ENCODE assay signal across 24 cellular contexts in the genomic region with DNA sequence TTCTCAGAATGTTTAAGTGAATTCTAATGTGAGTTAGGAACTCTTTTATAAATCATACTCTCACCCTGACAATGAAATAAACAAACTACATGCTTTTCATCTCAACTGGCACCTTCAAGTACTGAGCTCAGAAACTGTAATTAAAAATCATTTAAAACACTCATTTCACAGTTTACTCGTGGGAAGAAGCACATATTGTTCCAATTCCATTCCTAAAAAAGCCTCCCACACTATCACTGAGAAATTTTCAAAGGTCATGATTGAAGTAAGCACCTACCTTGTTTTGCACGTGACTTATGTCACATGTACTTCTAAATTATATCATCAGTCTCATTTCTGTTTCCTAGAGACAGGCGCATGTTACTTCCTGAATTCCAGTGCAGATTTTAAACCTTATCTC.
"Had no signal": no experiment of that assay in that cellular context is flagged by ENCODE, and none has a peak within 500 bp of the region (broad histone marks: within the 10 kb centered on the region; RNA-seq: fewer than 3 reads in every experiment).

No MANE protein-coding gene starts in this region.

- H3K27ac Mint-ChIP-seq: activated B cell treated with CpG ODN at 0.5 μM for 24 hours; activated CD4-positive, alpha-beta T cell treated with anti-CD3 and anti-CD28 coated beads for 36 hours; activated naive CD8-positive, alpha-beta T cell; activated T-cell treated with anti-CD3 and anti-CD28 coated beads, Interleukin-2, amount 50 U/mL, for 72 hours; nephron; progenitor cell of endocrine pancreas had no signal

- H3K4me1 Mint-ChIP-seq: activated B cell treated with CpG ODN at 0.5 μM for 24 hours; activated CD4-positive, alpha-beta T cell treated with anti-CD3 and anti-CD28 coated beads for 36 hours had no signal

- H3K27me3 ChIP-seq: neutrophil, right lobe of liver had no signal

- H3K9me3 ChIP-seq: neutrophil, right lobe of liver, thoracic aorta had no signal

- H3K27me3 Mint-ChIP-seq: activated B cell treated with CpG ODN at 0.5 μM for 24 hours; activated CD4-positive, alpha-beta T cell treated with anti-CD3 and anti-CD28 coated beads for 36 hours; activated naive CD8-positive, alpha-beta T cell; progenitor cell of endocrine pancreas had no signal

- H3K36me3 Mint-ChIP-seq: activated naive CD8-positive, alpha-beta T cell had no signal

- H3K36me3 ChIP-seq: neutrophil, right lobe of liver, thoracic aorta had no signal

- H3K27ac ChIP-seq: epithelial cell of prostate, neutrophil, right lobe of liver, thoracic aorta had no signal

- H3K4me1 ChIP-seq: right lobe of liver had no signal

- H3K4me3 Mint-ChIP-seq: activated B cell treated with CpG ODN at 0.5 μM for 24 hours; activated CD4-positive, alpha-beta T cell treated with anti-CD3 and anti-CD28 coated beads for 36 hours; activated naive CD8-positive, alpha-beta T cell; activated T-cell treated with anti-CD3 and anti-CD28 coated beads, Interleukin-2, amount 50 U/mL, for 72 hours; nephron had no signal

- ATAC-seq: activated CD4-positive, alpha-beta T cell treated with anti-CD3 and anti-CD28 coated beads for 36 hours; activated T-cell treated with anti-CD3 and anti-CD28 coated beads, Interleukin-2, amount 50 U/mL, for 72 hours; left cardiac atrium; left ventricle myocardium superior; right lobe of liver; stimulated activated naive CD8-positive, alpha-beta T cell treated with anti-CD3 and anti-CD28 coated beads, Interleukin-15, Interleukin-2, amounts not matched to agents 100 U/mL and 50 U/mL, for 24 hours had no signal

- H3K4me3 ChIP-seq: right lobe of liver, thoracic aorta had no signal

- DNase-seq: activated B cell treated with CpG ODN at 0.5 μM for 24 hours; activated CD4-positive, alpha-beta T cell treated with anti-CD3 and anti-CD28 coated beads for 36 hours; activated naive CD4-positive, alpha-beta T cell; activated T-cell treated with anti-CD3 and anti-CD28 coated beads for 4 hours; activated T-cell treated with anti-CD3 and anti-CD28 coated beads, Interleukin-2, amount 50 U/mL, for 72 hours; anterior cingulate cortex; dermis blood vessel endothelial cell; effector CD4-positive, alpha-beta T cell; glutamatergic neuron; islet precursor cell; left cardiac atrium; left ventricle myocardium superior; right lobe of liver; stimulated activated CD4-positive, alpha-beta T cell treated with anti-CD3 and anti-CD28 coated beads, Interleukin-12 subunit alpha, Interleukin-12 subunit beta, amount 100 ng/mL, for 4 hours; stimulated activated CD4-positive, alpha-beta T cell treated with anti-CD3 and anti-CD28 coated beads, Interleukin-4, amount 100 ng/mL, for 1 hour; stimulated activated naive CD8-positive, alpha-beta T cell treated with anti-CD3 and anti-CD28 coated beads, Interleukin-15, Interleukin-2, amounts not matched to agents 100 U/mL and 50 U/mL, for 24 hours; T-helper 2 cell; trophoblast cell had no signal

- H3K9me3 Mint-ChIP-seq: activated B cell treated with CpG ODN at 0.5 μM for 24 hours had no signal
